27 cellular contexts compared by ENCODE assay signal in genomic region chr6:151213352-151213751, GRCh38.
"Had no signal": no experiment of that assay in that cellular context is flagged by ENCODE, and none has a peak within 500 bp of the region (broad histone marks: within the 10 kb centered on the region; RNA-seq: fewer than 3 reads in every experiment).

No MANE protein-coding gene starts in this region.

- H3K4me3 ChIP-seq: ascending aorta, cardiac muscle cell, PC-9, SJCRH30, SK-N-MC had no signal

- H3K27ac ChIP-seq: ascending aorta, cardiac muscle cell, PC-9, SJCRH30, SK-N-MC had no signal

- H3K27me3 ChIP-seq: ascending aorta, cardiac muscle cell, SJCRH30 had no signal

- H3K4me2 ChIP-seq: PC-9 had no signal

- FAIRE-seq: RCC 7860 had no signal

- H3K36me3 ChIP-seq: ascending aorta, cardiac muscle cell, SJCRH30 had no signal

- H3K4me1 ChIP-seq: ascending aorta had no signal

- DNase-seq: activated CD4-positive, alpha-beta T cell treated with anti-CD3 and anti-CD28 coated beads, Interleukin-2, amount 10 ng/mL, durations not matched to agents 7 days and 5 days; activated CD4-positive, alpha-beta T cell treated with anti-CD3 and anti-CD28 coated beads, Interleukin-2, amount 50 U/mL, for 48 hours; activated CD8-positive, alpha-beta T cell treated with anti-CD3 and anti-CD28 coated beads, Interleukin-2, amount 10 ng/mL, durations not matched to agents 7 days and 5 days; activated gamma-delta T cell; activated naive CD4-positive, alpha-beta T cell treated with Interleukin-2 at 50 U/mL for 16 hours; activated naive CD8-positive, alpha-beta T cell treated with anti-CD3 and anti-CD28 coated beads, Interleukin-2, amount 10 ng/mL, durations not matched to agents 7 days and 5 days; activated T-cell treated with anti-CD3 and anti-CD28 coated beads, Interleukin-2, amount 50 U/mL, for 24 hours; amygdala; Karpas-422; MM.1S; MV-4-11; NCI-H1092; NCI-H1436 treated with DMSO at 0.1 percent for 48 hours; NCI-H1694 treated with DMSO at 0.1 percent for 48 hours; NCI-H2029; NCI-H2171; NCI-H510A; NCI-H526; NCI-H748 treated with DMSO at 0.1 percent for 48 hours; PC-9; SHP77; SJCRH30; T1000 had no signal

- H2AFZ ChIP-seq: PC-9 had no signal

- ATAC-seq: activated CD8-positive, alpha-beta T cell treated with anti-CD3 and anti-CD28 coated beads, Interleukin-2, amount 10 ng/mL, durations not matched to agents 7 days and 5 days had no signal
